ENCODE assay signal across 8 cellular contexts in genomic region chr13:26872444-26873173, GRCh38.
DNase-seq lines count a peak whose midpoint lies in the region; ATAC-seq, FAIRE-seq and TF ChIP-seq lines count a peak whose summit lies in the region.

No MANE protein-coding gene starts in this region.

- no peak for FAIRE-seq in pancreas (lab: Jason Lieb, UNC)

- H3K27ac ChIP-seq in pancreas: no peak overlapping the region

- POLR2A ChIA-PET in AG04449 (lab: Yijun Ruan, JAX): no interaction called here

- ATAC-seq in GM18498 (IDR thresholded peaks at IDR 0.05; ENCODE audit: unreplicated experiment) (peak; percentile 68), pancreas (peak in 1 of 4 donors; percentile 43), HG02678 (IDR thresholded peaks at IDR 0.05; ENCODE audit: unreplicated experiment) (no peak)

- H3K4me1 ChIP-seq in pancreas: no peaks in the 10 kb centered on the region

- no peak overlapping the region for H3K4me3 ChIP-seq in AG04449 (ENCODE audit: low read depth, low read length)
- no peak overlapping the region for H3K4me3 ChIP-seq in foreskin fibroblast (ENCODE audit: low read depth in 1 of 2, low read length in 2 of 2)
- no peak overlapping the region for H3K4me3 ChIP-seq in pancreas

- 36 to 40% methylated on average over 23 of the region's 23 CpGs for WGBS in pancreas, 2 donors

- CTCF ChIA-PET in AG04449 (lab: Yijun Ruan, JAX): interaction anchor here (0.7 to 3.3 kb wide), 12 partner anchors 9 to 702 kb away, joined by 3 to 19 read pairs (median 4); no protein-coding TSS in a partner anchor

- no peaks in the 10 kb centered on the region for H3K27me3 ChIP-seq in pancreas

- peak; percentile 83 for TF ChIP-seq CTCF in AG04449 (IDR thresholded peaks at IDR 0.05; ENCODE audit: insufficient read depth, low read length, missing control alignments)
- TF ChIP-seq CTCF in foreskin fibroblast (IDR thresholded peaks at IDR 0.05; ENCODE audit: low read depth, low read length): peak; percentile 71
- peak; percentile 10 to 23 (median 16) for TF ChIP-seq CTCF in pancreas (IDR thresholded peaks at IDR 0.05)

- no peaks in the 10 kb centered on the region for H3K9me3 ChIP-seq in pancreas

- DNase-seq in AG04449 (ENCODE audit: low read depth, low spot score): no peak
- DNase-seq in NCI-H69 (lab: John Stamatoyannopoulos, UW): peak; percentile 49
- peak; percentile 18 for DNase-seq in activated T-cell treated with anti-CD3 and anti-CD28 coated beads for 24 hours (ENCODE audit: low read depth)
- DNase-seq in foreskin fibroblast: peak; percentile 9 to 40
- DNase-seq in pancreas: peak in 3 of 6 donors; percentile 15 to 63 (median 16)
- no peak for DNase-seq in NCI-H128 (lab: John Stamatoyannopoulos, UW; ENCODE audit: unreplicated experiment)

- intact Hi-C loops in pancreas (cut with DNase I): no loop called here

- no peaks in the 10 kb centered on the region for H3K36me3 ChIP-seq in pancreas

Comparison
In these comparisons a context has a peak if more than half of its experiments do, and no peak if none do; other contexts are left out.
1. DNase-seq: peak in NCI-H69 (single experiment), activated T-cell treated with anti-CD3 and anti-CD28 coated beads for 24 hours (single experiment) and foreskin fibroblast (2 of 2); none in AG04449 (single experiment) and NCI-H128 (single experiment).
2. CTCF ChIP-seq: peak in every context shown above with its lines; median percentile 83 in AG04449; 71 in foreskin fibroblast; 16 in pancreas.